29 cellular contexts compared by ENCODE assay signal in genomic region chr12:94111290-94111689, GRCh38.
"Had no signal": no experiment of that assay in that cellular context is flagged by ENCODE, and none has a peak within 500 bp of the region (broad histone marks: within the 10 kb centered on the region; RNA-seq: fewer than 3 reads in every experiment).

No MANE protein-coding gene starts in this region.

- H3K9me3 Mint-ChIP-seq: immature natural killer cell; mesothelial cell of epicardium; naive B cell; natural killer cell; stimulated activated memory B cell treated with anti-CD40 and anti-IgM and Interleukin-4, amounts not matched to agents 10 μg/mL and 1 μg/mL and 100 μg/mL, for 72 hours; stimulated activated naive CD8-positive, alpha-beta T cell treated with anti-CD3 and anti-CD28 coated beads, Interleukin-15, amount 100 ng/mL, for 72 hours; type B pancreatic cell had no signal

- H2AFZ ChIP-seq: neural progenitor cell had no signal

- H3K4me1 ChIP-seq: right atrium auricular region, right lobe of liver, tibial nerve, uterus had no signal

- H3K4me3 Mint-ChIP-seq: immature natural killer cell; mesothelial cell of epicardium; naive B cell; natural killer cell; nephron progenitor cell; neural progenitor cell; stimulated activated memory B cell treated with anti-CD40 and anti-IgM and Interleukin-4, amounts not matched to agents 10 μg/mL and 1 μg/mL and 100 μg/mL, for 72 hours; stimulated activated naive CD8-positive, alpha-beta T cell treated with anti-CD3 and anti-CD28 coated beads, Interleukin-15, amount 100 ng/mL, for 72 hours; type B pancreatic cell had no signal

- H3K36me3 Mint-ChIP-seq: immature natural killer cell; mesothelial cell of epicardium; naive B cell; natural killer cell; neural progenitor cell; stimulated activated memory B cell treated with anti-CD40 and anti-IgM and Interleukin-4, amounts not matched to agents 10 μg/mL and 1 μg/mL and 100 μg/mL, for 72 hours; type B pancreatic cell had no signal

- H3K9ac ChIP-seq: neural progenitor cell had no signal

- DNase-seq: immature natural killer cell; kidney; left colon; left lung; lower lobe of right lung; mammary epithelial cell; mesendoderm; naive B cell; natural killer cell; nephron progenitor cell; ovary; right lobe of liver; stimulated activated CD4-positive, alpha-beta T cell treated with anti-CD3 and anti-CD28 coated beads, Interleukin-1b, Interleukin-23, amount 100 ng/mL, for 48 hours; stimulated activated CD4-positive, alpha-beta T cell treated with anti-CD3 and anti-CD28 coated beads, Interleukin-2, amount 100 ng/mL, for 48 hours; stimulated activated CD4-positive, alpha-beta T cell treated with anti-CD3 and anti-CD28 coated beads, Interleukin-4, amount 100 ng/mL, for 4 hours; stimulated activated CD8-positive, alpha-beta memory T cell treated with anti-CD3 and anti-CD28 coated beads, Interleukin-4, amount 100 ng/mL, for 48 hours; stimulated activated naive CD4-positive, alpha-beta T cell treated with Interleukin-2 at 50 U/mL for 16 hours; stimulated activated naive CD8-positive, alpha-beta T cell treated with anti-CD3 and anti-CD28 coated beads, Interleukin-15, amount 100 ng/mL, for 72 hours; substantia nigra; uterus had no signal

- H3K36me3 ChIP-seq: left lung, lower lobe of right lung, neural progenitor cell, ovary, right atrium auricular region, right lobe of liver, tibial nerve, uterus had no signal

- H3K4me3 ChIP-seq: left lung, lower lobe of right lung, neural progenitor cell, ovary, right atrium auricular region, right lobe of liver, smooth muscle cell, tibial nerve, uterus had no signal

- FAIRE-seq: islet of Langerhans, kidney had no signal

- H3K27ac Mint-ChIP-seq: mesothelial cell of epicardium; natural killer cell; nephron progenitor cell; neural progenitor cell; progenitor cell of endocrine pancreas; stimulated activated memory B cell treated with anti-CD40 and anti-IgM and Interleukin-4, amounts not matched to agents 10 μg/mL and 1 μg/mL and 100 μg/mL, for 72 hours; type B pancreatic cell had no signal

- H3K4me1 Mint-ChIP-seq: immature natural killer cell, mesothelial cell of epicardium, natural killer cell, nephron progenitor cell had no signal

- H3K9me3 ChIP-seq: left lung, lower lobe of right lung, ovary, right atrium auricular region, right lobe of liver, uterus had no signal

- H3K4me2 ChIP-seq: neural progenitor cell, smooth muscle cell had no signal

- H3K27me3 Mint-ChIP-seq: stimulated activated memory B cell treated with anti-CD40 and anti-IgM and Interleukin-4, amounts not matched to agents 10 μg/mL and 1 μg/mL and 100 μg/mL, for 72 hours; stimulated activated naive CD8-positive, alpha-beta T cell treated with anti-CD3 and anti-CD28 coated beads, Interleukin-15, amount 100 ng/mL, for 72 hours had no signal

- H3K27me3 ChIP-seq: left lung, neural progenitor cell, ovary, right atrium auricular region, right lobe of liver, tibial nerve, uterus had no signal

- ATAC-seq: left colon; natural killer cell; stimulated activated memory B cell treated with anti-CD40 and anti-IgM and Interleukin-4, amounts not matched to agents 10 μg/mL and 1 μg/mL and 100 μg/mL, for 72 hours; stimulated activated naive CD8-positive, alpha-beta T cell treated with anti-CD3 and anti-CD28 coated beads, Interleukin-15, amount 100 ng/mL, for 72 hours had no signal

- H3K27ac ChIP-seq: left lung, lower lobe of right lung, neural progenitor cell, ovary, right atrium auricular region, right lobe of liver, tibial nerve, uterus had no signal
